ENCODE assay signal across 24 cellular contexts in genomic region chr13:29674532-29674931, GRCh38.
DNase-seq lines count a peak whose midpoint lies in the region; ATAC-seq and TF ChIP-seq lines count a peak whose summit lies in the region.
"Had no signal": no experiment of that assay in that cellular context is flagged by ENCODE, and none has a peak within 500 bp of the region (broad histone marks: within the 10 kb centered on the region; RNA-seq: fewer than 3 reads in every experiment).

No MANE protein-coding gene starts in this region.

- H3K27ac ChIP-seq in epithelial cell of prostate, result peak overlapping the region; percentile 1
- H3K27ac ChIP-seq in testis, result no peak overlapping the region
- no peak overlapping the region for H3K27ac ChIP-seq in body of pancreas
- H3K27ac ChIP-seq: adrenal gland, coronary artery, esophagus muscularis mucosa, left lung had no signal

- intact Hi-C loops in testis (cut with DNase I; ENCODE audit: low total_unique reads) (no loop called here), body of pancreas (cut with DNase I) (no loop called here)

- TF ChIP-seq POLR2A in testis (IDR thresholded peaks at IDR 0.05) (no peak), body of pancreas (IDR thresholded peaks at IDR 0.05) (no peak)

- no peaks in the 10 kb centered on the region for H3K27me3 ChIP-seq in testis
- no peaks in the 10 kb centered on the region for H3K27me3 ChIP-seq in body of pancreas
- H3K27me3 ChIP-seq: adrenal gland, esophagus muscularis mucosa, left lung had no signal

- H3K36me3 ChIP-seq in testis (ENCODE audit: low read depth, missing control alignments) (no peaks in the 10 kb centered on the region), body of pancreas (replicated peaks in 1 of 2; ENCODE audit: insufficient read depth in 1 of 2, low read depth in 2 of 2) (no peaks in the 10 kb centered on the region)
- H3K36me3 ChIP-seq: adrenal gland, esophagus muscularis mucosa, left lung had no signal

- no peak overlapping the region for H3K4me3 ChIP-seq in testis
- no peak overlapping the region for H3K4me3 ChIP-seq in body of pancreas
- H3K4me3 ChIP-seq: adrenal gland, coronary artery, esophagus muscularis mucosa, left lung had no signal

- no peaks in the 10 kb centered on the region for H3K4me1 ChIP-seq in testis
- H3K4me1 ChIP-seq in body of pancreas, result no peaks in the 10 kb centered on the region
- H3K4me1 ChIP-seq: adrenal gland, esophagus muscularis mucosa, left lung had no signal

- TF ChIP-seq CTCF in testis (IDR thresholded peaks at IDR 0.05) (no peak), body of pancreas (IDR thresholded peaks at IDR 0.05) (no peak)

- H3K9me3 ChIP-seq in testis (no peaks in the 10 kb centered on the region), body of pancreas (no peaks in the 10 kb centered on the region)
- H3K9me3 ChIP-seq: adrenal gland, esophagus muscularis mucosa had no signal

- 55 to 64% methylated on average over 3 of the region's 3 CpGs for WGBS in testis, 2 donors
- 72 to 82% methylated on average over 3 of the region's 3 CpGs for WGBS in body of pancreas, 2 donors

- DNase-seq in EL (peak; percentile 83), NCI-H226 (peak; percentile 66), epithelial cell of prostate (ENCODE audit: low read depth, low spot score) (no peak), left kidney (ENCODE audit: low read depth, low spot score) (peak; percentile 22), testis (no peak), body of pancreas (no peak)
- DNase-seq: activated CD4-positive, alpha-beta T cell treated with anti-CD3 and anti-CD28 coated beads, Interleukin-2, amount 10 ng/mL, durations not matched to agents 7 days and 5 days; activated naive CD4-positive, alpha-beta T cell treated with Interleukin-2 at 50 U/mL for 16 hours; activated T-cell treated with anti-CD3 and anti-CD28 coated beads, Interleukin-2, amount 50 U/mL, for 72 hours; adrenal gland; left lung; midbrain; natural killer cell; NCI-H187 treated with DMSO at 0.1 percent for 48 hours; NCI-H774; retina; Right ventricle myocardium superior; stimulated activated CD4-positive, alpha-beta T cell treated with anti-CD3 and anti-CD28 coated beads, Interleukin-2, amount 100 ng/mL, for 48 hours; SW 1271; T1000 had no signal

- ATAC-seq in GM21737 (IDR thresholded peaks at IDR 0.05; ENCODE audit: unreplicated experiment) (no peak), body of pancreas (no peak)
- ATAC-seq: activated T-cell treated with anti-CD3 and anti-CD28 coated beads, Interleukin-2, amount 50 U/mL, for 72 hours; left lung; natural killer cell; stimulated activated memory B cell treated with anti-CD40 and anti-IgM and Interleukin-4, amounts not matched to agents 10 μg/mL and 1 μg/mL and 100 μg/mL, for 72 hours had no signal

Comparison
In these comparisons a context has a peak if more than half of its experiments do, and no peak if none do; other contexts are left out.
1. DNase-seq: peak in EL (single experiment), NCI-H226 (single experiment) and left kidney (single experiment); none in epithelial cell of prostate (single experiment), testis (single experiment) and body of pancreas (0 of 4).